Comparison of ENCODE assay signal across 20 cellular contexts in genomic region chr2:212141499-212141898, GRCh38.
"Had no signal": no experiment of that assay in that cellular context is flagged by ENCODE, and none has a peak within 500 bp of the region (broad histone marks: within the 10 kb centered on the region; RNA-seq: fewer than 3 reads in every experiment).

No MANE protein-coding gene starts in this region.

- H3K27me3 Mint-ChIP-seq: naive thymus-derived CD8-positive, alpha-beta T cell; stimulated activated memory B cell treated with anti-CD40 and anti-IgM and Interleukin-4, amounts not matched to agents 10 μg/mL and 1 μg/mL and 100 μg/mL, for 72 hours; type B pancreatic cell had no signal

- H3K9me3 Mint-ChIP-seq: nephron progenitor cell, type B pancreatic cell had no signal

- ATAC-seq: esophagus mucosa; gastrocnemius medialis; left ventricle myocardium superior; lower lobe of right lung; naive thymus-derived CD8-positive, alpha-beta T cell; stimulated activated memory B cell treated with anti-CD40 and anti-IgM and Interleukin-4, amounts not matched to agents 10 μg/mL and 1 μg/mL and 100 μg/mL, for 72 hours; stimulated activated naive CD8-positive, alpha-beta T cell treated with anti-CD3 and anti-CD28 coated beads, Interleukin-15, Interleukin-2, amounts not matched to agents 100 U/mL and 50 U/mL, for 24 hours had no signal

- H3K4me1 Mint-ChIP-seq: naive thymus-derived CD8-positive, alpha-beta T cell; nephron progenitor cell; stimulated activated memory B cell treated with anti-CD40 and anti-IgM and Interleukin-4, amounts not matched to agents 10 μg/mL and 1 μg/mL and 100 μg/mL, for 72 hours had no signal

- H3K36me3 Mint-ChIP-seq: naive thymus-derived CD8-positive, alpha-beta T cell; stimulated activated memory B cell treated with anti-CD40 and anti-IgM and Interleukin-4, amounts not matched to agents 10 μg/mL and 1 μg/mL and 100 μg/mL, for 72 hours; type B pancreatic cell had no signal

- H3K27ac Mint-ChIP-seq: naive thymus-derived CD8-positive, alpha-beta T cell; nephron progenitor cell; stimulated activated memory B cell treated with anti-CD40 and anti-IgM and Interleukin-4, amounts not matched to agents 10 μg/mL and 1 μg/mL and 100 μg/mL, for 72 hours; type B pancreatic cell had no signal

- DNase-seq: dorsolateral prefrontal cortex; effector CD4-positive, alpha-beta T cell; foreskin fibroblast; gastrocnemius medialis; head of caudate nucleus; left ventricle myocardium superior; lower lobe of right lung; naive thymus-derived CD8-positive, alpha-beta T cell; nephron progenitor cell; nucleus accumbens; sigmoid colon; stimulated activated CD4-positive, alpha-beta T cell treated with anti-CD3 and anti-CD28 coated beads, Interleukin-2, amount 100 ng/mL, for 24 hours; stimulated activated CD4-positive, alpha-beta T cell treated with anti-CD3 and anti-CD28 coated beads, Interleukin-4, amount 100 ng/mL, for 24 hours; stimulated activated naive CD8-positive, alpha-beta T cell treated with anti-CD3 and anti-CD28 coated beads, Interleukin-15, Interleukin-2, amounts not matched to agents 100 U/mL and 50 U/mL, for 24 hours; substantia nigra; testis; tibial artery had no signal

- H3K4me3 Mint-ChIP-seq: naive thymus-derived CD8-positive, alpha-beta T cell; nephron progenitor cell; stimulated activated memory B cell treated with anti-CD40 and anti-IgM and Interleukin-4, amounts not matched to agents 10 μg/mL and 1 μg/mL and 100 μg/mL, for 72 hours; type B pancreatic cell had no signal
